Comparison of ENCODE assay signal across 23 cellular contexts in genomic region chr15:38053786-38054185, GRCh38.
"Had no signal": no experiment of that assay in that cellular context is flagged by ENCODE, and none has a peak within 500 bp of the region (broad histone marks: within the 10 kb centered on the region; RNA-seq: fewer than 3 reads in every experiment).

No MANE protein-coding gene starts in this region.

- H3K9me3 ChIP-seq: gastrocnemius medialis, pancreas, right lobe of liver, stomach, testis, tibial artery had no signal

- H3K36me3 ChIP-seq: gastrocnemius medialis, neural progenitor cell, pancreas, right lobe of liver, stomach, tibial artery had no signal

- H3K4me2 ChIP-seq: neural progenitor cell had no signal

- H3K27ac ChIP-seq: epithelial cell of prostate, gastrocnemius medialis, neural progenitor cell, right lobe of liver, stomach, testis, tibial artery had no signal

- ATAC-seq: esophagus mucosa; gastrocnemius medialis; left lobe of liver; naive thymus-derived CD4-positive, alpha-beta T cell; stimulated activated effector memory CD8-positive, alpha-beta T cell treated with anti-CD3 and anti-CD28 coated beads, Interleukin-12 subunit alpha, Interleukin-12 subunit beta, amount 100 ng/mL, for 72 hours had no signal

- H3K4me3 ChIP-seq: gastrocnemius medialis, neural progenitor cell, pancreas, right lobe of liver, stomach, testis, tibial artery had no signal

- DNase-seq: central memory CD4-positive, alpha-beta T cell; effector CD8-positive, alpha-beta T cell; endodermal cell; gastrocnemius medialis; kidney; mesendoderm; midbrain; naive thymus-derived CD4-positive, alpha-beta T cell; pancreas; retina; right lobe of liver; stimulated activated CD4-positive, alpha-beta T cell treated with anti-CD3 and anti-CD28 coated beads, Interleukin-2, amount 100 ng/mL, for 24 hours; stimulated activated CD4-positive, alpha-beta T cell treated with anti-CD3 and anti-CD28 coated beads, Interleukin-4, amount 100 ng/mL, for 24 hours; stimulated activated naive CD4-positive, alpha-beta T cell treated with Interleukin-2 at 50 U/mL for 16 hours; stomach; substantia nigra; testis; tibial artery had no signal

- H3K27me3 ChIP-seq: gastrocnemius medialis, neural progenitor cell, pancreas, right lobe of liver, stomach, testis, tibial artery had no signal

- H3K4me1 ChIP-seq: gastrocnemius medialis, stomach, testis, tibial artery had no signal

- H2AFZ ChIP-seq: neural progenitor cell had no signal

- H3K9ac ChIP-seq: neural progenitor cell had no signal
